29 cellular contexts compared by ENCODE assay signal in genomic region chr6:87972279-87972678, GRCh38.
"Had no signal": no experiment of that assay in that cellular context is flagged by ENCODE, and none has a peak within 500 bp of the region (broad histone marks: within the 10 kb centered on the region; RNA-seq: fewer than 3 reads in every experiment).

No MANE protein-coding gene starts in this region.

- H3K36me3 ChIP-seq: colonic mucosa, esophagus muscularis mucosa, esophagus squamous epithelium, gastrocnemius medialis, gastroesophageal sphincter, heart left ventricle, heart right ventricle had no signal

- H3K9me3 Mint-ChIP-seq: endodermal cell had no signal

- H3K4me3 ChIP-seq: colonic mucosa, coronary artery, dorsolateral prefrontal cortex, esophagus muscularis mucosa, esophagus squamous epithelium, gastrocnemius medialis, gastroesophageal sphincter, heart left ventricle, heart right ventricle had no signal

- H3K4me3 Mint-ChIP-seq: dendritic cell treated with granulocyte-macrophage colony-stimulating factor and Interleukin-4, amounts not matched to agents 40 ng/mL and 50 ng/mL, for 4 days; effector memory CD8-positive, alpha-beta T cell; endodermal cell had no signal

- DNase-seq: colonic mucosa; cortex of kidney; dermis blood vessel endothelial cell; dorsolateral prefrontal cortex; effector CD4-positive, alpha-beta T cell; effector CD8-positive, alpha-beta T cell; effector memory CD4-positive, alpha-beta T cell; effector memory CD8-positive, alpha-beta T cell; endodermal cell; erythroblast; esophagus squamous epithelium; foreskin fibroblast; foreskin melanocyte; gastrocnemius medialis; glutamatergic neuron; head of caudate nucleus; heart left ventricle; heart right ventricle had no signal

- FAIRE-seq: colon, endometrium, endothelial cell of umbilical vein, frontal cortex had no signal

- H3K4me1 ChIP-seq: colonic mucosa, foreskin keratinocyte, gastrocnemius medialis had no signal

- H3K27ac ChIP-seq: colonic mucosa, coronary artery, dorsolateral prefrontal cortex, epithelial cell of prostate, esophagus muscularis mucosa, esophagus squamous epithelium, foreskin keratinocyte, gastrocnemius medialis, gastroesophageal sphincter, heart left ventricle, heart right ventricle had no signal

- ATAC-seq: effector memory CD8-positive, alpha-beta T cell; esophagus mucosa; foreskin keratinocyte; gastrocnemius medialis; gastroesophageal sphincter; heart left ventricle; heart right ventricle had no signal

- H3K27ac Mint-ChIP-seq: dendritic cell treated with granulocyte-macrophage colony-stimulating factor and Interleukin-4, amounts not matched to agents 40 ng/mL and 50 ng/mL, for 4 days; effector memory CD8-positive, alpha-beta T cell; endodermal cell had no signal
